8 cellular contexts compared by ENCODE assay signal in the genomic region with DNA sequence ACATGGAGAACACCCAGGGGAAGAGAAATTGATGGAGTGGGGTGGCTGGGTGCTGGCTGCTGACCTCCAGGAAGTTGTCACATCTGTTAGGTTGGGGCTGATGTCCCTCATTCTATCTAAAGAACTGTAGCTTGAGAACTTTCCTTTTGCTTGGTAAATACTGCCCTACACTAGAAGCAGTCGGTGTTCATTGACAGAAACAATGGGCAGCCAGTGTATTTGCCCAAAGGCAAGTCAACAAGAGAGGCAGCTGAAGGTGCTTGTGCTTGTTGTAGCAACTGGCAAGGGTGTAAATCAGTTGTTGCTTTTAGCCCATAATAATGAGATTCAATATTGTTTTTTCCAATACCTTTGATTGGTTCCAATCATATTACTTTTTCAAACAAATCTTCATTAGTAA. TPM values are rescaled to one million over a fixed set of nuclear protein-coding genes. Genes with fewer than 3 reads are reported as not detected.
DNase-seq lines count a peak whose midpoint lies in the region; ATAC-seq and TF ChIP-seq lines count a peak whose summit lies in the region.

No MANE protein-coding gene starts in this region.

- H3K9me3 Mint-ChIP-seq in Calu3 (ENCODE audit: low read depth, unreplicated experiment) (no peaks in the 10 kb centered on the region), memory B cell (no peaks in the 10 kb centered on the region)
- H3K9me3 Mint-ChIP-seq in activated T-helper 2 cell treated with anti-CD3 and anti-CD28 coated beads, Interferon-gamma antibody, Interleukin-2, Interleukin-4, amounts not matched to agents 10 μg/mL and 5 μg/mL and 100 μg/mL, durations not matched to agents 14 hours and 24 hours and 36 hours, result no peaks in the 10 kb centered on the region

- intact Hi-C loops in Calu3 (cut with micrococcal nuclease; ENCODE audit: unreplicated experiment), result no loop called here
- intact Hi-C loops in activated T-helper 2 cell treated with anti-CD3 and anti-CD28 coated beads, Interferon-gamma antibody, Interleukin-2, Interleukin-4, amounts not matched to agents 10 μg/mL and 5 μg/mL and 100 μg/mL, durations not matched to agents 14 hours and 24 hours and 36 hours (cut with micrococcal nuclease), result loop anchor here (5.0 kb wide), 1 partner anchor 422 kb away; no protein-coding TSS in a partner anchor

- peak overlapping the region; percentile 84 for H3K9ac ChIP-seq in HUES6 (ENCODE audit: low read length)

- H3K4me1 Mint-ChIP-seq in Calu3 (ENCODE audit: low read depth, unreplicated experiment), result peaks cover 28% of the 10 kb centered on the region
- H3K4me1 Mint-ChIP-seq in activated T-helper 2 cell treated with anti-CD3 and anti-CD28 coated beads, Interferon-gamma antibody, Interleukin-2, Interleukin-4, amounts not matched to agents 10 μg/mL and 5 μg/mL and 100 μg/mL, durations not matched to agents 14 hours and 24 hours and 36 hours (ENCODE audit: low read depth), result peaks cover 49% of the 10 kb centered on the region
- peaks cover 56% of the 10 kb centered on the region for H3K4me1 Mint-ChIP-seq in memory B cell

- BruUV-seq in Calu3 (replicated peaks; lab: Mats Ljungman, UMichigan), result TSS peak; percentile 69

- CTCF ChIA-PET in Calu3 (lab: Charles Lee), result interaction anchor here (1.1 kb wide), 1 partner anchor 56 kb away, joined by 3 read pairs; no protein-coding TSS in a partner anchor

- TF ChIP-seq CTCF in Calu3 (IDR thresholded peaks at IDR 0.05; ENCODE audit: unreplicated experiment) (no peak), omental fat pad (IDR thresholded peaks at IDR 0.05) (no peak)

- no peaks in the 10 kb centered on the region for H3K36me3 ChIP-seq in HUES6 (ENCODE audit: control insufficient read depth, insufficient read depth, low read length)

- H3K27me3 ChIP-seq in HUES6 (ENCODE audit: control insufficient read depth, insufficient read depth, low read length), result no peaks in the 10 kb centered on the region; the same call in 1 of the 2 replicates

- H3K9me3 ChIP-seq in HUES6 (ENCODE audit: control insufficient read depth, insufficient read depth, low read depth, low read length), result no peaks in the 10 kb centered on the region

- no peak overlapping the region; the same call in 1 of the 2 replicates for H3K27ac ChIP-seq in HUES6 (ENCODE audit: low read depth, low read length)

- no peak for DNase-seq in Calu3
- no peak for DNase-seq in activated T-helper 2 cell treated with anti-CD3 and anti-CD28 coated beads, Interferon-gamma antibody, Interleukin-2, Interleukin-4, amounts not matched to agents 10 μg/mL and 5 μg/mL and 100 μg/mL, durations not matched to agents 14 hours and 24 hours and 36 hours (ENCODE audit: low spot score)
- DNase-seq in memory B cell (ENCODE audit: low spot score in 2 of 2), result no peak
- no peak for DNase-seq in omental fat pad (ENCODE audit: low spot score)
- no peak for DNase-seq in HuH-7.5 (ENCODE audit: low spot score)

- H3K27ac Mint-ChIP-seq in Calu3 (ENCODE audit: unreplicated experiment), result peak overlapping the region; percentile 91
- peak overlapping the region; percentile 71 for H3K27ac Mint-ChIP-seq in activated T-helper 2 cell treated with anti-CD3 and anti-CD28 coated beads, Interferon-gamma antibody, Interleukin-2, Interleukin-4, amounts not matched to agents 10 μg/mL and 5 μg/mL and 100 μg/mL, durations not matched to agents 14 hours and 24 hours and 36 hours
- H3K27ac Mint-ChIP-seq in memory B cell, result peak overlapping the region; percentile 96

- H3K4me3 ChIP-seq in HUES6 (ENCODE audit: low read depth, low read length), result peak overlapping the region; percentile 70; the same call in 1 of the 2 replicates

- peak overlapping the region; percentile 76 for H3K4me3 Mint-ChIP-seq in Calu3 (ENCODE audit: low read depth, unreplicated experiment)
- peak overlapping the region; percentile 87 for H3K4me3 Mint-ChIP-seq in activated T-helper 2 cell treated with anti-CD3 and anti-CD28 coated beads, Interferon-gamma antibody, Interleukin-2, Interleukin-4, amounts not matched to agents 10 μg/mL and 5 μg/mL and 100 μg/mL, durations not matched to agents 14 hours and 24 hours and 36 hours (ENCODE audit: low read depth)
- peak overlapping the region; percentile 94 for H3K4me3 Mint-ChIP-seq in memory B cell

- ATAC-seq in memory B cell (ENCODE audit: low read depth) (no peak), omental fat pad (ENCODE audit: low FRiP score) (no peak), HG02588 (IDR thresholded peaks at IDR 0.05; ENCODE audit: unreplicated experiment) (no peak), GM19023 (IDR thresholded peaks at IDR 0.05; ENCODE audit: unreplicated experiment) (no peak)

- H3K27me3 Mint-ChIP-seq in Calu3 (ENCODE audit: unreplicated experiment), result no peaks in the 10 kb centered on the region
- no peaks in the 10 kb centered on the region for H3K27me3 Mint-ChIP-seq in activated T-helper 2 cell treated with anti-CD3 and anti-CD28 coated beads, Interferon-gamma antibody, Interleukin-2, Interleukin-4, amounts not matched to agents 10 μg/mL and 5 μg/mL and 100 μg/mL, durations not matched to agents 14 hours and 24 hours and 36 hours (ENCODE audit: low read depth)
- no peaks in the 10 kb centered on the region for H3K27me3 Mint-ChIP-seq in memory B cell

- H3K4me1 ChIP-seq in HUES6 (ENCODE audit: control insufficient read depth, insufficient read depth, low read length), result peaks cover 76% of the 10 kb centered on the region

- H3K36me3 Mint-ChIP-seq in Calu3 (ENCODE audit: insufficient read depth, unreplicated experiment) (peaks cover 12% of the 10 kb centered on the region), memory B cell (peaks cover 9% of the 10 kb centered on the region)
- peaks cover 4% of the 10 kb centered on the region for H3K36me3 Mint-ChIP-seq in activated T-helper 2 cell treated with anti-CD3 and anti-CD28 coated beads, Interferon-gamma antibody, Interleukin-2, Interleukin-4, amounts not matched to agents 10 μg/mL and 5 μg/mL and 100 μg/mL, durations not matched to agents 14 hours and 24 hours and 36 hours (ENCODE audit: low read depth)

RNA-seq across cellular contexts. Expression of a gene that starts 1.0 kb away (rescaled TPM):
- total RNA-seq in Calu3 (2022) (23.3 and 26.4 TPM in 2 replicates), omental fat pad (10 to 100 TPM in 1 of 4 donors, 1 to 10 TPM in 3; 2.0 to 13.4 (median 3.3) TPM)
- total RNA-seq in activated T-helper 2 cell treated with anti-CD3 and anti-CD28 coated beads, Interferon-gamma antibody, Interleukin-2, Interleukin-4, amounts not matched to agents 10 μg/mL and 5 μg/mL and 100 μg/mL, durations not matched to agents 14 hours and 24 hours and 36 hours, result 10.3 and 12.1 TPM in 2 replicates
